ENCODE assay signal across 24 cellular contexts in the genomic region with DNA sequence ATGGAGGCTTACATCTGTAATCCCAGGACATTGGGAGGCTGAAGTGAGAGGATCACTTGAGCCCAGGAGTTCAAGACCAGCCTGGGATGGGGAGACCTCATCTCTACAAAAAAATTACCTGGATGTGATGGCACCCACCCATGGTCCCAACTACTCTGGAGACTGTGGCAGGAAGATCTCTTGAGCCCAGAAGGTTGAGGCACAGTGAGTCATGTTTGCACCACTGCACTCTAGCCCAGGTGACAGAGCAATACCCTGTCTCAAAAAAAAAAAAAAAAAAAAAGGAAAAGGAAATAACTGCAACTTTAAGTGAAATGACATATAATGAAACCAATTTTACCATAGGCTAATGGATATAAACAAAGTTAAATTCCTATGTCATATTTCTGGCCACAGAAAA.
A peak's percentile ranks its signal among the peaks of the same experiment; 100 is the strongest.
DNase-seq lines count a peak whose midpoint lies in the region; ATAC-seq and FAIRE-seq lines count a peak whose summit lies in the region.
"Had no signal": no experiment of that assay in that cellular context is flagged by ENCODE, and none has a peak within 500 bp of the region (broad histone marks: within the 10 kb centered on the region; RNA-seq: fewer than 3 reads in every experiment).

No MANE protein-coding gene starts in this region.

- ATAC-seq in activated CD4-positive, alpha-beta T cell treated with anti-CD3 and anti-CD28 coated beads for 36 hours: peak; percentile 55
- ATAC-seq in activated naive CD8-positive, alpha-beta T cell treated with anti-CD3 and anti-CD28 coated beads, Interleukin-2, amount 10 ng/mL, durations not matched to agents 7 days and 5 days (ENCODE audit: low read depth): peak; percentile 71
- peak; percentile 62 for ATAC-seq in stimulated activated naive CD8-positive, alpha-beta T cell treated with anti-CD3 and anti-CD28 coated beads, Interleukin-15, amount 100 ng/mL, for 72 hours
- ATAC-seq: A549, GM12878, GM23338, HCT116 had no signal

- intact Hi-C loops in activated CD4-positive, alpha-beta T cell treated with anti-CD3 and anti-CD28 coated beads for 36 hours (cut with DNase I, micrococcal nuclease): no loop called here

- H3K27ac Mint-ChIP-seq in activated CD4-positive, alpha-beta T cell treated with anti-CD3 and anti-CD28 coated beads for 36 hours: no peak overlapping the region
- H3K27ac Mint-ChIP-seq in activated naive CD8-positive, alpha-beta T cell treated with anti-CD3 and anti-CD28 coated beads, Interleukin-2, amount 10 ng/mL, durations not matched to agents 7 days and 5 days: peak overlapping the region; percentile 31
- no peak overlapping the region for H3K27ac Mint-ChIP-seq in activated naive CD8-positive, alpha-beta T cell treated with anti-CD3 and anti-CD28 coated beads for 36 hours
- H3K27ac Mint-ChIP-seq in stimulated activated naive CD8-positive, alpha-beta T cell treated with anti-CD3 and anti-CD28 coated beads, Interleukin-15, amount 100 ng/mL, for 72 hours: no peak overlapping the region
- H3K27ac Mint-ChIP-seq: CD14-positive monocyte; CD4-positive, alpha-beta T cell; GM23338 had no signal

- CTCF ChIA-PET in activated CD4-positive, alpha-beta T cell treated with anti-CD3 and anti-CD28 coated beads for 36 hours (lab: Charles Lee): no interaction called here

- peaks cover 24% of the 10 kb centered on the region for H3K36me3 Mint-ChIP-seq in activated CD4-positive, alpha-beta T cell treated with anti-CD3 and anti-CD28 coated beads for 36 hours (ENCODE audit: low read depth)
- peaks cover 36% of the 10 kb centered on the region for H3K36me3 Mint-ChIP-seq in activated naive CD8-positive, alpha-beta T cell treated with anti-CD3 and anti-CD28 coated beads, Interleukin-2, amount 10 ng/mL, durations not matched to agents 7 days and 5 days
- H3K36me3 Mint-ChIP-seq in activated naive CD8-positive, alpha-beta T cell treated with anti-CD3 and anti-CD28 coated beads for 36 hours: peaks cover 24% of the 10 kb centered on the region

- H3K4me3 Mint-ChIP-seq in activated CD4-positive, alpha-beta T cell treated with anti-CD3 and anti-CD28 coated beads for 36 hours: no peak overlapping the region
- H3K4me3 Mint-ChIP-seq in activated naive CD8-positive, alpha-beta T cell treated with anti-CD3 and anti-CD28 coated beads, Interleukin-2, amount 10 ng/mL, durations not matched to agents 7 days and 5 days: no peak overlapping the region
- no peak overlapping the region for H3K4me3 Mint-ChIP-seq in activated naive CD8-positive, alpha-beta T cell treated with anti-CD3 and anti-CD28 coated beads for 36 hours
- no peak overlapping the region for H3K4me3 Mint-ChIP-seq in stimulated activated naive CD8-positive, alpha-beta T cell treated with anti-CD3 and anti-CD28 coated beads, Interleukin-15, amount 100 ng/mL, for 72 hours
- H3K4me3 Mint-ChIP-seq: CD14-positive monocyte; CD4-positive, alpha-beta T cell; CD8-positive, alpha-beta memory T cell; GM23338; H9 had no signal

- POLR2A ChIA-PET in activated CD4-positive, alpha-beta T cell treated with anti-CD3 and anti-CD28 coated beads for 36 hours (lab: Charles Lee): no interaction called here
- POLR2A ChIA-PET in activated naive CD8-positive, alpha-beta T cell treated with anti-CD3 and anti-CD28 coated beads, Interleukin-2, amount 10 ng/mL, durations not matched to agents 7 days and 5 days (lab: Charles Lee): no interaction called here

- no peak for FAIRE-seq in small intestine (lab: Jason Lieb, UNC)
- FAIRE-seq: A549, D721Med, GM12878 had no signal

- DNase-seq in activated CD4-positive, alpha-beta T cell treated with anti-CD3 and anti-CD28 coated beads for 36 hours: no peak
- no peak for DNase-seq in activated CD4-positive, alpha-beta T cell treated with anti-CD3 and anti-CD28 coated beads, Interleukin-2, amount 50 U/mL, for 48 hours
- DNase-seq in activated naive CD8-positive, alpha-beta T cell treated with anti-CD3 and anti-CD28 coated beads, Interleukin-2, amount 10 ng/mL, durations not matched to agents 7 days and 5 days: no peak
- DNase-seq in activated naive CD8-positive, alpha-beta T cell treated with anti-CD3 and anti-CD28 coated beads for 36 hours: no peak
- DNase-seq in stimulated activated naive CD8-positive, alpha-beta T cell treated with anti-CD3 and anti-CD28 coated beads, Interleukin-15, amount 100 ng/mL, for 72 hours: no peak
- DNase-seq in small intestine: no peak
- DNase-seq: 8988T; ACHN; AML-193; BE2C; CD4-positive, alpha-beta T cell; CD8-positive, alpha-beta memory T cell; DMS 273 treated with DMSO at 0.1 percent for 48 hours; DMS79; EL; GDM1; H9 had no signal

- peaks cover 8% of the 10 kb centered on the region for H3K4me1 Mint-ChIP-seq in activated CD4-positive, alpha-beta T cell treated with anti-CD3 and anti-CD28 coated beads for 36 hours
- H3K4me1 Mint-ChIP-seq in activated naive CD8-positive, alpha-beta T cell treated with anti-CD3 and anti-CD28 coated beads, Interleukin-2, amount 10 ng/mL, durations not matched to agents 7 days and 5 days: peaks cover 4% of the 10 kb centered on the region
- peaks cover 7% of the 10 kb centered on the region for H3K4me1 Mint-ChIP-seq in activated naive CD8-positive, alpha-beta T cell treated with anti-CD3 and anti-CD28 coated beads for 36 hours
- peaks cover 5% of the 10 kb centered on the region for H3K4me1 Mint-ChIP-seq in stimulated activated naive CD8-positive, alpha-beta T cell treated with anti-CD3 and anti-CD28 coated beads, Interleukin-15, amount 100 ng/mL, for 72 hours
- H3K4me1 Mint-ChIP-seq: CD14-positive monocyte had no signal

- peaks cover 0 to 6% of the 10 kb centered on the region in 2 donors for H3K36me3 ChIP-seq in small intestine (ENCODE audit: control insufficient read depth in 2 of 2, insufficient read depth in 2 of 2, low read length in 2 of 2)
- H3K36me3 ChIP-seq: BE2C had no signal

- no peaks in the 10 kb centered on the region for H3K9me3 ChIP-seq in small intestine (ENCODE audit: control insufficient read depth, low read depth)
- H3K9me3 ChIP-seq: A549, BE2C had no signal

- H3K4me1 ChIP-seq in small intestine (ENCODE audit: control insufficient read depth in 2 of 2, insufficient read depth in 1 of 2, low read depth in 1 of 2, low read length in 1 of 2): no peaks in the 10 kb centered on the region
- H3K4me1 ChIP-seq: A549; BE2C; BLaER1 treated with 17β-estradiol and CSF1 and Interleukin-3, amounts not matched to agents 10 nM and 100 nM had no signal

- no peak overlapping the region for H3K27ac ChIP-seq in small intestine (ENCODE audit: low read depth in 1 of 2, low read length in 1 of 2)
- H3K27ac ChIP-seq: A549; BLaER1 treated with 17β-estradiol and CSF1 and Interleukin-3, amounts not matched to agents 10 nM and 100 nM had no signal

- peaks cover 2% of the 10 kb centered on the region for H3K9me3 Mint-ChIP-seq in activated CD4-positive, alpha-beta T cell treated with anti-CD3 and anti-CD28 coated beads for 36 hours (ENCODE audit: low read depth)
- H3K9me3 Mint-ChIP-seq in activated naive CD8-positive, alpha-beta T cell treated with anti-CD3 and anti-CD28 coated beads, Interleukin-2, amount 10 ng/mL, durations not matched to agents 7 days and 5 days: no peaks in the 10 kb centered on the region
- H3K9me3 Mint-ChIP-seq in activated naive CD8-positive, alpha-beta T cell treated with anti-CD3 and anti-CD28 coated beads for 36 hours: no peaks in the 10 kb centered on the region
- peaks cover 0 to 5% of the 10 kb centered on the region in 2 donors for H3K9me3 Mint-ChIP-seq in stimulated activated naive CD8-positive, alpha-beta T cell treated with anti-CD3 and anti-CD28 coated beads, Interleukin-15, amount 100 ng/mL, for 72 hours
- H3K9me3 Mint-ChIP-seq: CD4-positive, alpha-beta T cell; H9 had no signal

- no peak overlapping the region for H3K4me3 ChIP-seq in small intestine (ENCODE audit: low read depth in 1 of 2, low read length in 2 of 2)
- H3K4me3 ChIP-seq: A549; BLaER1 treated with 17β-estradiol and CSF1 and Interleukin-3, amounts not matched to agents 10 nM and 100 nM; GM12878; GM23338 had no signal

- no peaks in the 10 kb centered on the region for H3K27me3 ChIP-seq in small intestine (ENCODE audit: control insufficient read depth in 2 of 2, insufficient read depth in 2 of 2, low read length in 2 of 2)
- H3K27me3 ChIP-seq: BE2C; BLaER1 treated with 17β-estradiol and CSF1 and Interleukin-3, amounts not matched to agents 10 nM and 100 nM had no signal

- H3K27me3 Mint-ChIP-seq in activated CD4-positive, alpha-beta T cell treated with anti-CD3 and anti-CD28 coated beads for 36 hours: no peaks in the 10 kb centered on the region
- no peaks in the 10 kb centered on the region for H3K27me3 Mint-ChIP-seq in activated naive CD8-positive, alpha-beta T cell treated with anti-CD3 and anti-CD28 coated beads, Interleukin-2, amount 10 ng/mL, durations not matched to agents 7 days and 5 days
- no peaks in the 10 kb centered on the region for H3K27me3 Mint-ChIP-seq in activated naive CD8-positive, alpha-beta T cell treated with anti-CD3 and anti-CD28 coated beads for 36 hours
- H3K27me3 Mint-ChIP-seq in stimulated activated naive CD8-positive, alpha-beta T cell treated with anti-CD3 and anti-CD28 coated beads, Interleukin-15, amount 100 ng/mL, for 72 hours: no peaks in the 10 kb centered on the region
- H3K27me3 Mint-ChIP-seq: CD4-positive, alpha-beta T cell; CD8-positive, alpha-beta memory T cell had no signal
